Comparison of ENCODE assay signal across 28 cellular contexts in the genomic region with DNA sequence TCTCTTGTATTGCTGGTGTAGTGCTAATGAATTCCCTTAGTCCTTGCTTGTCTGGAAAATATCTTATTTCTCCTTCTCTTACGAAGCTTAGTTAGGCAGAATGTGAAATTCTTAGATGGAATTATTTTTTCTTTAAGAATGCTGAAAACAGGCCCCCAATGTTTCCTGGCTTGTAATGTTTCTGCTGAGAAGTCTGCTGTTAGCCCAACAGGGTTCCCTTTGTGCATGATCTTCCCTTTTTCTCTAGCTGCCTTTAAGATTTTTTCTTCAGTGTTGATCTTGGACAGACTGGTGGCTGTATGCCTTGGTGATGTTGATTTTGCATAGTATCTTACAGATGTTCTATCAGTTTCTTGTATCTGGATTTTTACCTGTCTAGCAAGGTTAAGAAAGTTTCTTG.
"Had no signal": no experiment of that assay in that cellular context is flagged by ENCODE, and none has a peak within 500 bp of the region (broad histone marks: within the 10 kb centered on the region; RNA-seq: fewer than 3 reads in every experiment).

No MANE protein-coding gene starts in this region.

- H2AFZ ChIP-seq: neural progenitor cell, parathyroid adenoma had no signal

- H3K79me2 ChIP-seq: parathyroid adenoma had no signal

- H3K27ac ChIP-seq: neural progenitor cell, ovary, parathyroid adenoma, psoas muscle, stomach, thoracic aorta, thyroid gland, tibial nerve, upper lobe of left lung, vagina had no signal

- H3K27me3 ChIP-seq: neural progenitor cell, ovary, stomach, thyroid gland, tibial nerve, upper lobe of left lung, vagina had no signal

- H3K4me3 Mint-ChIP-seq: natural killer cell; nephron; neural progenitor cell; stimulated activated effector memory CD8-positive, alpha-beta T cell treated with anti-CD3 and anti-CD28 coated beads, Interleukin-12 subunit alpha, Interleukin-12 subunit beta, amount 100 ng/mL, for 72 hours; stimulated activated naive B cell treated with anti-CD40 and anti-IgM and Interleukin-4, amounts not matched to agents 10 μg/mL and 1 μg/mL and 100 μg/mL, for 72 hours; stimulated activated naive CD8-positive, alpha-beta T cell treated with anti-CD3 and anti-CD28 coated beads, Interleukin-15, Interleukin-2, amounts not matched to agents 100 ng/mL and 50 ng/mL, for 24 hours had no signal

- H3K36me3 Mint-ChIP-seq: neural progenitor cell; stimulated activated effector memory CD8-positive, alpha-beta T cell treated with anti-CD3 and anti-CD28 coated beads, Interleukin-12 subunit alpha, Interleukin-12 subunit beta, amount 100 ng/mL, for 72 hours had no signal

- H3K4me2 ChIP-seq: neural progenitor cell had no signal

- FAIRE-seq: urothelium cell line had no signal

- H3K4me1 ChIP-seq: neural progenitor cell, parathyroid adenoma, psoas muscle, stomach, thyroid gland, tibial nerve, upper lobe of left lung, vagina had no signal

- H3K27me3 Mint-ChIP-seq: progenitor cell of endocrine pancreas had no signal

- ATAC-seq: natural killer cell; psoas muscle; right cardiac atrium; sciatic nerve; stimulated activated effector memory CD8-positive, alpha-beta T cell treated with anti-CD3 and anti-CD28 coated beads, Interleukin-12 subunit alpha, Interleukin-12 subunit beta, amount 100 ng/mL, for 72 hours; stimulated activated naive B cell treated with anti-CD40 and anti-IgM and Interleukin-4, amounts not matched to agents 10 μg/mL and 1 μg/mL and 100 μg/mL, for 72 hours had no signal

- H3K9ac ChIP-seq: neural progenitor cell, parathyroid adenoma had no signal

- H3K36me3 ChIP-seq: neural progenitor cell, ovary, stomach, thoracic aorta, thyroid gland, tibial nerve, upper lobe of left lung, vagina had no signal

- H3K9me3 ChIP-seq: ovary, psoas muscle, thyroid gland had no signal

- H3K27ac Mint-ChIP-seq: natural killer cell; nephron; neural progenitor cell; progenitor cell of endocrine pancreas; stimulated activated effector memory CD8-positive, alpha-beta T cell treated with anti-CD3 and anti-CD28 coated beads, Interleukin-12 subunit alpha, Interleukin-12 subunit beta, amount 100 ng/mL, for 72 hours; stimulated activated naive B cell treated with anti-CD40 and anti-IgM and Interleukin-4, amounts not matched to agents 10 μg/mL and 1 μg/mL and 100 μg/mL, for 72 hours; stimulated activated naive CD8-positive, alpha-beta T cell treated with anti-CD3 and anti-CD28 coated beads, Interleukin-15, Interleukin-2, amounts not matched to agents 100 ng/mL and 50 ng/mL, for 24 hours had no signal

- H3K4me1 Mint-ChIP-seq: natural killer cell; nephron; neural progenitor cell; stimulated activated effector memory CD8-positive, alpha-beta T cell treated with anti-CD3 and anti-CD28 coated beads, Interleukin-12 subunit alpha, Interleukin-12 subunit beta, amount 100 ng/mL, for 72 hours; stimulated activated naive B cell treated with anti-CD40 and anti-IgM and Interleukin-4, amounts not matched to agents 10 μg/mL and 1 μg/mL and 100 μg/mL, for 72 hours had no signal

- DNase-seq: natural killer cell; occipital lobe; ovary; posterior cingulate gyrus; psoas muscle; right cardiac atrium; stimulated activated CD4-positive, alpha-beta T cell treated with anti-CD3 and anti-CD28 coated beads, Interleukin-15, amount 100 ng/mL, for 24 hours; stimulated activated CD4-positive, alpha-beta T cell treated with anti-CD3 and anti-CD28 coated beads, Interleukin-2, amount 100 ng/mL, for 24 hours; stimulated activated CD4-positive, alpha-beta T cell treated with anti-CD3 and anti-CD28 coated beads, Interleukin-2, amount 100 ng/mL, for 48 hours; stimulated activated CD4-positive, alpha-beta T cell treated with anti-CD3 and anti-CD28 coated beads, Interleukin-4, amount 100 ng/mL, for 24 hours; stimulated activated naive B cell treated with anti-CD40 and anti-IgM and Interleukin-4, amounts not matched to agents 10 μg/mL and 1 μg/mL and 100 μg/mL, for 72 hours; stimulated activated naive CD4-positive, alpha-beta T cell treated with Interleukin-2 at 50 U/mL for 16 hours; stomach; thyroid gland; trophoblast cell; upper lobe of left lung had no signal

- H3K4me3 ChIP-seq: neural progenitor cell, ovary, psoas muscle, skin epidermis, stomach, thoracic aorta, thyroid gland, tibial nerve, upper lobe of left lung, vagina had no signal
